8 cellular contexts compared by ENCODE assay signal in genomic region chr7:39746162-39746782, GRCh38.
A peak's percentile ranks its signal among the peaks of the same experiment; 100 is the strongest.
DNase-seq lines count a peak whose midpoint lies in the region; FAIRE-seq and TF ChIP-seq lines count a peak whose summit lies in the region.

No MANE protein-coding gene starts in this region.

- no peaks in the 10 kb centered on the region for H3K4me1 ChIP-seq in breast epithelium

- H3K36me3 ChIP-seq in breast epithelium, result no peaks in the 10 kb centered on the region

- TF ChIP-seq POLR2A in breast epithelium (IDR thresholded peaks at IDR 0.05), result no peak

- DNase-seq in DMS114 treated with DMSO at 0.1 percent for 48 hours (lab: John Stamatoyannopoulos, UW; ENCODE audit: unreplicated experiment), result peak; percentile 75
- peak; percentile 77 for DNase-seq in HCEC 1CT
- peak; percentile 36 for DNase-seq in NCI-H2081 treated with DMSO at 0.1 percent for 48 hours (lab: John Stamatoyannopoulos, UW)
- DNase-seq in breast epithelium (ENCODE audit: low spot score in 2 of 2), result peak; percentile 68 to 74
- peak; percentile 86 for DNase-seq in islet precursor cell
- DNase-seq in stimulated activated CD4-positive, alpha-beta T cell treated with anti-CD3 and anti-CD28 coated beads, Interleukin-1b, Interleukin-23, amount 100 ng/mL, for 24 hours (ENCODE audit: low read depth in 4 of 4, low spot score in 1 of 4), result peak in 3 of 4 experiments; percentile 27 to 32 (median 31)
- no peak for DNase-seq in NK-92 (lab: John Stamatoyannopoulos, UW; ENCODE audit: unreplicated experiment)

- no peak overlapping the region for H3K27ac ChIP-seq in breast epithelium

- peak; percentile 28 for FAIRE-seq in TTC549 (lab: Jason Lieb, UNC)

- H3K9me3 ChIP-seq in breast epithelium, result no peaks in the 10 kb centered on the region

- peak; percentile 55 to 75 (median 70) for TF ChIP-seq CTCF in breast epithelium (IDR thresholded peaks at IDR 0.05)

- intact Hi-C loops in breast epithelium (cut with DNase I; ENCODE audit: low total_unique reads), result no loop called here

- no peak overlapping the region for H3K4me3 ChIP-seq in breast epithelium

- H3K27me3 ChIP-seq in breast epithelium, result no peaks in the 10 kb centered on the region
